7 cellular contexts compared by ENCODE assay signal in the genomic region with DNA sequence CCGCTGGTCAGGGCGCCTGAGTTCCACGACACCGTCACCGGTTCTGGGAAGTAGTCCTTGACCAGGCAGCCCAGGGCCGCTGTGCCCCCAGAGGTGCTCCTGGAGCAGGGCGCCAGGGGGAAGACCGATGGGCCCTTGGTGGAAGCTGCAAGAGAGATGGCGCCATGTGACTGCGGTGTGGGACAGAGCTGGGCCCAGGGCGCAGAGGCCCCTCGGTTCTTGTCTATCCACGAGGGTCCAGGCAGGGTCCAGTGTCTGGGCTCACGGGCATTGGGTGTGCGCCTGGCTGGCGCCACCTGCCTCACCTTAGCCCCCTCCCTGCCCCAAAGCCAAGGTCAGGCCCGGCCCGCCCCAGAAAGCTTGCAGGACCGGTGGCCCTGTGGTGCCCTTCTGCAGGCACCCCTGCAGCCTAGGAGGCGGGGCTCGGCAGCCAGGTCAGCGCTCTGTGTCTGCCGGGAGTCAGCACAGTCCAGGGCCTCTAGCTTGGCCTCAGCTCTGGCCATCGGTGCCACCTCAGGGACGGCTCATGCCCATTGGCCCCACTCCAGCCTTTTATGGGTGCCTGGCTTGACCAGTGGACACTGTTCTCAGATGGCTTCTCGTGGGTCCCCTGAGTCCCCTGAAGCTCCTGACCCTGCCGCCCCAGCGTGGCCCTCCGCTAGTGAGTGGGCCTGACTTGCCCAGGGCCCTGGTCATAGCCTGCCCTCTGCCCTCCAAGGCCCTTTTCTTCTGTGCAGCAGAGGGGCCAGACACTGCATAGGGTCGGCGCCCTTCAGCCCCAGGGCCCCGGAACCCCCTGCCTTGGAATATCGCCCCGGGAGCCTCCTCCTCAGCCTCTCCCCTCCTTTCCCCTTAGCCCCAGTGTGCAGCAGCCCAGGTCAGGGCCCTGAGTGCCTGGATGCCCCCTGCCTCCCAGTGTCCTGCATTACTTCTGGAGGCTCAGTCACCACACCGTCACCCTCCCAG.
DNase-seq lines count a peak whose midpoint lies in the region; ATAC-seq and TF ChIP-seq lines count a peak whose summit lies in the region.
"Not testable (repeated sequence)": the region's sequence is repeated elsewhere in the genome, so short reads cannot be mapped to it uniquely, and the experiment has no call there.

No MANE protein-coding gene starts in this region.

- not testable (repeated sequence) for H3K27me3 ChIP-seq in esophagus muscularis mucosa

- H3K27ac Mint-ChIP-seq in IgD-negative memory B cell = not testable (repeated sequence)
- peak overlapping the region; percentile 96 for H3K27ac Mint-ChIP-seq in stimulated activated naive B cell treated with anti-CD40 and anti-IgM and Interleukin-4, amounts not matched to agents 10 μg/mL and 1 μg/mL and 100 μg/mL, for 72 hours

- not testable (repeated sequence) for TF ChIP-seq CTCF in GM12864 (IDR thresholded peaks at IDR 0.05; ENCODE audit: low read depth, low read length, missing control alignments); esophagus muscularis mucosa (IDR thresholded peaks at IDR 0.05); mucosa of descending colon (IDR thresholded peaks at IDR 0.05)

- ATAC-seq in left lobe of liver (peak; percentile 91), mucosa of descending colon (peak; percentile 18)
- not testable (repeated sequence) for ATAC-seq in stimulated activated naive B cell treated with anti-CD40 and anti-IgM and Interleukin-4, amounts not matched to agents 10 μg/mL and 1 μg/mL and 100 μg/mL, for 72 hours (replicated peaks)

- not testable (repeated sequence) for DNase-seq in GM12864 (ENCODE audit: low read depth); left lobe of liver (ENCODE audit: low spot score); mucosa of descending colon; stimulated activated naive B cell treated with anti-CD40 and anti-IgM and Interleukin-4, amounts not matched to agents 10 μg/mL and 1 μg/mL and 100 μg/mL, for 72 hours
- DNase-seq in RPMI8226 (peak; percentile 2), esophagus muscularis mucosa (ENCODE audit: extremely low spot score) (peak; percentile 78)

- H3K27me3 Mint-ChIP-seq in IgD-negative memory B cell = not testable (repeated sequence)
- peaks cover 14 to 33% of the 10 kb centered on the region in 2 donors for H3K27me3 Mint-ChIP-seq in stimulated activated naive B cell treated with anti-CD40 and anti-IgM and Interleukin-4, amounts not matched to agents 10 μg/mL and 1 μg/mL and 100 μg/mL, for 72 hours

- not testable (repeated sequence) for H3K4me1 ChIP-seq in esophagus muscularis mucosa; mucosa of descending colon (ENCODE audit: low read depth)

- H3K9me3 Mint-ChIP-seq in IgD-negative memory B cell; stimulated activated naive B cell treated with anti-CD40 and anti-IgM and Interleukin-4, amounts not matched to agents 10 μg/mL and 1 μg/mL and 100 μg/mL, for 72 hours: not testable (repeated sequence)

- TF ChIP-seq EP300 in esophagus muscularis mucosa (IDR thresholded peaks at IDR 0.05) = not testable (repeated sequence)

- H3K4me1 Mint-ChIP-seq in IgD-negative memory B cell = not testable (repeated sequence)
- H3K4me1 Mint-ChIP-seq in stimulated activated naive B cell treated with anti-CD40 and anti-IgM and Interleukin-4, amounts not matched to agents 10 μg/mL and 1 μg/mL and 100 μg/mL, for 72 hours = peaks cover 60 to 82% of the 10 kb centered on the region in 2 donors

- not testable (repeated sequence) for H3K27ac ChIP-seq in esophagus muscularis mucosa (replicated peaks in 1 of 4)

- peak overlapping the region in 3 of 4 donors; percentile 43 to 94 (median 76) for H3K4me3 Mint-ChIP-seq in IgD-negative memory B cell
- peak overlapping the region; percentile 83 to 86 for H3K4me3 Mint-ChIP-seq in stimulated activated naive B cell treated with anti-CD40 and anti-IgM and Interleukin-4, amounts not matched to agents 10 μg/mL and 1 μg/mL and 100 μg/mL, for 72 hours

- not testable (repeated sequence) for H3K36me3 ChIP-seq in esophagus muscularis mucosa; mucosa of descending colon (ENCODE audit: low read depth)

- intact Hi-C loops in esophagus muscularis mucosa (cut with DNase I); mucosa of descending colon (cut with DNase I, micrococcal nuclease): not testable (repeated sequence)

- H3K4me3 ChIP-seq in GM12864 (ENCODE audit: low read depth, low read length) = peak overlapping the region; percentile 46
- H3K4me3 ChIP-seq in esophagus muscularis mucosa, mucosa of descending colon: not testable (repeated sequence)

- H3K36me3 Mint-ChIP-seq in IgD-negative memory B cell = not testable (repeated sequence)
- H3K36me3 Mint-ChIP-seq in stimulated activated naive B cell treated with anti-CD40 and anti-IgM and Interleukin-4, amounts not matched to agents 10 μg/mL and 1 μg/mL and 100 μg/mL, for 72 hours = peaks cover 74 to 85% of the 10 kb centered on the region in 2 donors

- WGBS in esophagus muscularis mucosa = 93% methylated on average over 12 of the region's 35 CpGs

- not testable (repeated sequence) for H3K9me3 ChIP-seq in esophagus muscularis mucosa, mucosa of descending colon

- not testable (repeated sequence) for TF ChIP-seq POLR2A in esophagus muscularis mucosa (IDR thresholded peaks at IDR 0.05; ENCODE audit: low read depth)
